7 cellular contexts compared by ENCODE assay signal in the genomic region with DNA sequence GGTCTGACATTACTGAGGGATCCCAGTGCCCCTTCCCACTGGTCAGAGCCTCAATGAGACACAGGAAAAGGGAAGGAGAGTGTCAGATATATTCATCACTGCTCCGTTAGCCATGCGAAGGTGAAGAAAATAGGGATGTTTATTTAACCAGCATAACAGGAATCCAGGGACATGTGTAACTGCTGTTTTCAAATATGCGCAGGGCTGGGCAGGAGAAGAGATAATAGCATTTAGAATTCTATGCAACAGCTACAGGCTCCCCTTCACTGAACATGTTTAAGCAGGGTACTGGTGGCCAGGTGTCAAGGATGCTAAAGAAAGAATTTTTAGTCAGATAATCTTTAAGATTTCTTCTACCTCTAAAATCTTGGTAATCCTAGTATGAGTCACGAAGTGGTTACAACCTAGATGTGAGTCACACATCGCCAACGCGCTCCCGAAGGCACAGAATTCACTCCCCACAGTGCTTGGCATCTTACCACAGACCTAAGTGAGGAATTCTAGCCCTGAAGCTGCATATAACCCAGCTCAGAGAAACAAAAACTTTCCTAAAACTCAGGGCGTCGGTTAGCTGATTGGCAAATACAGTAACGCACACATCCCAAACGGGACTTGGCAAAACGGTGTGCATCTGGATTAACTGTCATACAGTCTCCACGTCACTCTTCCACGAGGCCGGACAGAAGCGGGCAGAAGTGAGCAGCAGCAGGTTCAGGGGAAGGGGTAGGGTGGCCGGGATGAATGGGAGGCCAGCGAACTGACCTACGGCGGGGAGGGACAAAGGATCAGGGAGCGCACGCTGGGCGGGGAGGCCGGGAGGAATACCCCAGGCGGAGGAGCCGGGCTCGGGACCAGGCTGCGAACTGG.
DNase-seq lines count a peak whose midpoint lies in the region; ATAC-seq and FAIRE-seq lines count a peak whose summit lies in the region.

No MANE protein-coding gene starts in this region.

- FAIRE-seq in GM18507 (lab: Jason Lieb, UNC), result peak; percentile 67

- peak; percentile 40 for ATAC-seq in HG02870 (IDR thresholded peaks at IDR 0.05; ENCODE audit: unreplicated experiment)

- H3K36me3 ChIP-seq in effector memory CD4-positive, alpha-beta T cell (ENCODE audit: control insufficient read depth, insufficient read depth, low read length), result no peaks in the 10 kb centered on the region

- DNase-seq in GM18507 (ENCODE audit: extremely low spot score, insufficient read length, low read depth) (no peak), NCI-H2196 (lab: John Stamatoyannopoulos, UW; ENCODE audit: unreplicated experiment) (peak; percentile 13), medulla oblongata (ENCODE audit: extremely low spot score) (peak; percentile 47)
- peak; percentile 62 to 63 for DNase-seq in activated CD4-positive, alpha-beta T cell treated with anti-CD3 and anti-CD28 coated beads, Interleukin-2, amount 50 U/mL, for 48 hours
- DNase-seq in effector memory CD4-positive, alpha-beta T cell, result peak; percentile 19 to 51 (median 38)
- DNase-seq in stimulated activated CD4-positive, alpha-beta T cell treated with anti-CD3 and anti-CD28 coated beads, TNF-alpha, amount 100 ng/mL, for 48 hours (ENCODE audit: low read depth in 3 of 3), result peak; percentile 9 to 26 (median 9)

- no peaks in the 10 kb centered on the region for H3K27me3 ChIP-seq in effector memory CD4-positive, alpha-beta T cell (replicated peaks; ENCODE audit: control insufficient read depth, insufficient read depth, low read length, poor library complexity, severe bottlenecking)

- peaks cover 12% of the 10 kb centered on the region for H3K4me1 ChIP-seq in effector memory CD4-positive, alpha-beta T cell (ENCODE audit: control insufficient read depth, insufficient read depth, low read length, poor library complexity, severe bottlenecking)

- no peaks in the 10 kb centered on the region for H3K9me3 ChIP-seq in effector memory CD4-positive, alpha-beta T cell (ENCODE audit: control insufficient read depth, low read length)

- H3K4me3 ChIP-seq in effector memory CD4-positive, alpha-beta T cell (ENCODE audit: insufficient read depth, low read depth, low read length, poor library complexity, severe bottlenecking), result peak overlapping the region; percentile 88

- peak overlapping the region; percentile 69 for H3K27ac ChIP-seq in effector memory CD4-positive, alpha-beta T cell (ENCODE audit: insufficient read depth, low read length, poor library complexity, severe bottlenecking)
